ENCODE assay signal across 21 cellular contexts in genomic region chr13:51713807-51714206, GRCh38.
"Had no signal": no experiment of that assay in that cellular context is flagged by ENCODE, and none has a peak within 500 bp of the region (broad histone marks: within the 10 kb centered on the region; RNA-seq: fewer than 3 reads in every experiment).

No MANE protein-coding gene starts in this region.

- H3K36me3 Mint-ChIP-seq: naive B cell had no signal

- H3K4me1 Mint-ChIP-seq: activated B cell treated with CpG ODN at 0.5 μM for 24 hours had no signal

- H3K4me3 Mint-ChIP-seq: activated B cell treated with CpG ODN at 0.5 μM for 24 hours; activated CD4-positive, alpha-beta memory T cell treated with anti-CD3 and anti-CD28 coated beads for 36 hours; activated CD8-positive, alpha-beta memory T cell treated with anti-CD3 and anti-CD28 coated beads, Interleukin-2, amount 10 ng/mL, durations not matched to agents 7 days and 5 days; activated naive CD4-positive, alpha-beta T cell treated with anti-CD3 and anti-CD28 coated beads for 36 hours; central memory CD8-positive, alpha-beta T cell; immature natural killer cell; naive B cell; stimulated activated naive B cell treated with anti-CD40 and anti-IgM and Interleukin-4, amounts not matched to agents 10 μg/mL and 1 μg/mL and 100 μg/mL, for 72 hours had no signal

- H3K27ac Mint-ChIP-seq: activated B cell treated with CpG ODN at 0.5 μM for 24 hours; activated CD4-positive, alpha-beta memory T cell treated with anti-CD3 and anti-CD28 coated beads for 36 hours; activated CD8-positive, alpha-beta memory T cell treated with anti-CD3 and anti-CD28 coated beads, Interleukin-2, amount 10 ng/mL, durations not matched to agents 7 days and 5 days; activated naive CD4-positive, alpha-beta T cell treated with anti-CD3 and anti-CD28 coated beads for 36 hours; stimulated activated naive B cell treated with anti-CD40 and anti-IgM and Interleukin-4, amounts not matched to agents 10 μg/mL and 1 μg/mL and 100 μg/mL, for 72 hours had no signal

- H3K27me3 Mint-ChIP-seq: activated B cell treated with CpG ODN at 0.5 μM for 24 hours; activated CD4-positive, alpha-beta memory T cell treated with anti-CD3 and anti-CD28 coated beads for 36 hours; activated CD8-positive, alpha-beta memory T cell treated with anti-CD3 and anti-CD28 coated beads, Interleukin-2, amount 10 ng/mL, durations not matched to agents 7 days and 5 days; central memory CD8-positive, alpha-beta T cell; naive B cell; stimulated activated naive B cell treated with anti-CD40 and anti-IgM and Interleukin-4, amounts not matched to agents 10 μg/mL and 1 μg/mL and 100 μg/mL, for 72 hours had no signal

- H3K27ac ChIP-seq: colonic mucosa, gastroesophageal sphincter, heart left ventricle, pancreas, tibial nerve, uterus had no signal

- H3K9me3 ChIP-seq: colonic mucosa, gastroesophageal sphincter, heart left ventricle, mucosa of descending colon, pancreas, tibial nerve, uterus had no signal

- DNase-seq: activated B cell treated with CpG ODN at 0.5 μM for 24 hours; activated CD4-positive, alpha-beta memory T cell treated with anti-CD3 and anti-CD28 coated beads for 36 hours; activated CD4-positive, alpha-beta T cell treated with anti-CD3 and anti-CD28 coated beads for 4 hours; activated CD8-positive, alpha-beta memory T cell treated with anti-CD3 and anti-CD28 coated beads, Interleukin-2, amount 10 ng/mL, durations not matched to agents 7 days and 5 days; activated naive CD4-positive, alpha-beta T cell treated with anti-CD3 and anti-CD28 coated beads for 36 hours; activated T-cell treated with anti-CD3 and anti-CD28 coated beads, Interleukin-2, amount 50 U/mL, for 1 hour; anterior cingulate cortex; brain microvascular endothelial cell; colonic mucosa; heart left ventricle; immature natural killer cell; mucosa of descending colon; naive B cell; pancreas; stimulated activated CD4-positive, alpha-beta T cell treated with anti-CD3 and anti-CD28 coated beads, Interleukin-4, amount 100 ng/mL, for 24 hours; stimulated activated naive B cell treated with anti-CD40 and anti-IgM and Interleukin-4, amounts not matched to agents 10 μg/mL and 1 μg/mL and 100 μg/mL, for 72 hours; uterus had no signal

- H3K4me1 ChIP-seq: colonic mucosa, gastroesophageal sphincter, heart left ventricle, pancreas, tibial nerve, uterus had no signal

- H3K27me3 ChIP-seq: brain microvascular endothelial cell, colonic mucosa, gastroesophageal sphincter, heart left ventricle, pancreas, tibial nerve, uterus had no signal

- H3K4me3 ChIP-seq: colonic mucosa, gastroesophageal sphincter, heart left ventricle, mucosa of descending colon, pancreas, tibial nerve, uterus had no signal

- H3K9me3 Mint-ChIP-seq: activated B cell treated with CpG ODN at 0.5 μM for 24 hours; activated CD4-positive, alpha-beta memory T cell treated with anti-CD3 and anti-CD28 coated beads for 36 hours; activated naive CD4-positive, alpha-beta T cell treated with anti-CD3 and anti-CD28 coated beads for 36 hours; central memory CD8-positive, alpha-beta T cell; immature natural killer cell had no signal

- H3K36me3 ChIP-seq: brain microvascular endothelial cell, colonic mucosa, gastroesophageal sphincter, pancreas, tibial nerve, uterus had no signal

- ATAC-seq: activated CD8-positive, alpha-beta memory T cell treated with anti-CD3 and anti-CD28 coated beads, Interleukin-2, amount 10 ng/mL, durations not matched to agents 7 days and 5 days; gastroesophageal sphincter; heart left ventricle; mucosa of descending colon; sciatic nerve had no signal
